Comparison of ENCODE assay signal across 11 cellular contexts in genomic region chr1:22176258-22176657, GRCh38. TPM values are rescaled to one million over a fixed set of nuclear protein-coding genes. Genes with fewer than 3 reads are reported as not detected.
DNase-seq lines count a peak whose midpoint lies in the region; ATAC-seq, FAIRE-seq and TF ChIP-seq lines count a peak whose summit lies in the region.
"Had no signal": no experiment of that assay in that cellular context is flagged by ENCODE, and none has a peak within 500 bp of the region (broad histone marks: within the 10 kb centered on the region; RNA-seq: fewer than 3 reads in every experiment).

No MANE protein-coding gene starts in this region.

- FAIRE-seq in urothelium cell line (lab: Jason Lieb, UNC) = no peak

- H3K4me1 Mint-ChIP-seq in GM23338 = no peaks in the 10 kb centered on the region

- no peaks in the 10 kb centered on the region for H3K4me1 ChIP-seq in GM23338 (ENCODE audit: insufficient read depth)

- no peaks in the 10 kb centered on the region for H4K20me1 ChIP-seq in GM23338 (replicated peaks; ENCODE audit: insufficient read depth)

- H3K4me3 ChIP-seq in GM23338 = no peak overlapping the region

- no peak overlapping the region for H3K27ac Mint-ChIP-seq in GM23338

- peak; percentile 66 for ATAC-seq in GM19023 (IDR thresholded peaks at IDR 0.05; ENCODE audit: unreplicated experiment)
- peak; percentile 60 for ATAC-seq in GM23338
- no peak for ATAC-seq in GM18517 (IDR thresholded peaks at IDR 0.05; ENCODE audit: unreplicated experiment)

- H3K9me3 Mint-ChIP-seq in GM23338 = peaks cover 3% of the 10 kb centered on the region; the same call in 1 of the 3 replicates

- no peaks in the 10 kb centered on the region for H3K9me2 ChIP-seq in GM23338 (ENCODE audit: insufficient read depth)

- no peak overlapping the region for H2AFZ ChIP-seq in GM23338

- no peaks in the 10 kb centered on the region for H3K79me2 ChIP-seq in GM23338 (replicated peaks; ENCODE audit: insufficient read depth)

- peaks cover 6% of the 10 kb centered on the region for H3K27me3 Mint-ChIP-seq in GM23338 (ENCODE audit: insufficient read depth, low read depth, poor library complexity)

- H3K4me3 Mint-ChIP-seq in GM23338 = no peak overlapping the region

- H3K36me3 ChIP-seq in GM23338 (ENCODE audit: insufficient read depth) = no peaks in the 10 kb centered on the region

- no peak overlapping the region for H3K4me2 ChIP-seq in GM23338

- H3K27ac ChIP-seq in GM23338 (ENCODE audit: low read depth) = no peak overlapping the region

- DNase-seq in GM23338 (ENCODE audit: low spot score) (no peak), NCI-H2107 treated with DMSO at 0.1 percent for 48 hours (lab: John Stamatoyannopoulos, UW; ENCODE audit: unreplicated experiment) (peak; percentile 58), AML-193 (lab: John Stamatoyannopoulos, UW) (no peak), urothelium cell line (ENCODE audit: low spot score) (no peak)
- DNase-seq in stimulated activated CD4-positive, alpha-beta T cell treated with anti-CD3 and anti-CD28 coated beads, Interleukin-1b, Interleukin-23, amount 100 ng/mL, for 48 hours = peak; percentile 38
- DNase-seq: aorta, GF-D8, mammary epithelial cell had no signal

- TF ChIP-seq CTCF in GM23338 (conservative IDR thresholded peaks at IDR 0.05; ENCODE audit: low read depth in 2 of 2) = no peak

- H3F3A ChIP-seq in GM23338 (replicated peaks; ENCODE audit: low read depth) = no peaks in the 10 kb centered on the region

- H3K36me3 Mint-ChIP-seq in GM23338 (ENCODE audit: low read depth) = no peaks in the 10 kb centered on the region

- H3K27me3 ChIP-seq in GM23338 (ENCODE audit: insufficient read depth) = no peaks in the 10 kb centered on the region

TF ChIP-seq in GM23338, 12 proteins besides CTCF, POLR2A, EP300 and RAD21:
- TF ChIP-seq REST (IDR thresholded peaks at IDR 0.05; ENCODE audit: unreplicated experiment) (no peak), EZH2 (IDR thresholded peaks at IDR 0.05; ENCODE audit: low read depth, unreplicated experiment) (no peak), ETS1 (IDR thresholded peaks at IDR 0.05) (no peak), JUNB (IDR thresholded peaks at IDR 0.05; ENCODE audit: unreplicated experiment) (no peak), NANOG (IDR thresholded peaks at IDR 0.05; ENCODE audit: borderline replicate concordance) (no peak), CREB1 (CRISPR knock-in tag; IDR thresholded peaks at IDR 0.05; ENCODE audit: low read depth) (no peak), ZNF114 (CRISPR knock-in tag; IDR thresholded peaks at IDR 0.05) (no peak), POLR2AphosphoS5 (IDR thresholded peaks at IDR 0.05; ENCODE audit: low read depth) (no peak), ZNF331 (CRISPR knock-in tag; IDR thresholded peaks at IDR 0.05; ENCODE audit: low read depth) (no peak), STAT1 (IDR thresholded peaks at IDR 0.05; ENCODE audit: unreplicated experiment) (no peak), EZH2phosphoT487 (IDR thresholded peaks at IDR 0.05; ENCODE audit: unreplicated experiment) (no peak), ZNF462 (CRISPR knock-in tag; IDR thresholded peaks at IDR 0.05) (no peak)

RNA-seq across cellular contexts. Expression of gene WNT4, which starts 33.4 kb away (rescaled TPM):
- 0.59 TPM in 1 of 2 replicates, not detected in the other for total RNA-seq in GM23338 (2014; rRNA removed; shearing (Covaris generic))
- 0.26 and 0.79 TPM in 2 replicates for polyA plus RNA-seq in GM23338 (2016; fragmentation: Nextera tagmentation; extraction: Ambion mirVana)
- total RNA-seq: aorta; T-helper 1 cell treated with Interleukin-12 subunit alpha and Interleukin-12 subunit beta and Interleukin-4 antibody, amounts not matched to agents 30 ng/mL and 1 ng/mL, for 36 hours had no signal
- polyA plus RNA-seq: aorta had no signal

Comparison
In these comparisons a context has a peak if more than half of its experiments do, and no peak if none do; other contexts are left out.
1. DNase-seq: peak in NCI-H2107 treated with DMSO at 0.1 percent for 48 hours (single experiment) and stimulated activated CD4-positive, alpha-beta T cell treated with anti-CD3 and anti-CD28 coated beads, Interleukin-1b, Interleukin-23, amount 100 ng/mL, for 48 hours (single experiment); none in GM23338 (single experiment), AML-193 (0 of 2) and urothelium cell line (single experiment).